ENCODE assay signal across 8 cellular contexts in genomic region chr10:73096452-73097304, GRCh38. TPM values are rescaled to one million over a fixed set of nuclear protein-coding genes. Genes with fewer than 3 reads are reported as not detected.
A peak's percentile ranks its signal among the peaks of the same experiment; 100 is the strongest.
DNase-seq lines count a peak whose midpoint lies in the region; ATAC-seq, FAIRE-seq and TF ChIP-seq lines count a peak whose summit lies in the region.

P4HA1 (minus strand) TSS chr10:73096866; CDS start chr10:73074883, 21,983 bp downstream.

- H4K20me1 ChIP-seq in HepG2 (ENCODE audit: insufficient read depth, low read length): peaks cover 29% of the 10 kb centered on the region

- POLR2A ChIA-PET in HepG2 (lab: Yijun Ruan, JAX): interaction anchor here (0.6 to 6.7 kb wide), 17 partner anchors 13 to 150 kb away, joined by 3 to 72 read pairs (median 4); partner anchors contain the start of genes DNAJC9, ECD, FAM149B1 and NUDT13

- peaks cover 30% of the 10 kb centered on the region for H3K4me1 ChIP-seq in HepG2 (ENCODE audit: insufficient read depth, low read length)

- ATAC-seq in GM19372 (IDR thresholded peaks at IDR 0.05; ENCODE audit: low read depth, unreplicated experiment): peak; percentile 85
- ATAC-seq in HG03558 (IDR thresholded peaks at IDR 0.05; ENCODE audit: extremely low read depth, unreplicated experiment): peak; percentile 64
- peak; percentile 93 for ATAC-seq in HepG2

- H3K79me2 ChIP-seq in HepG2 (ENCODE audit: insufficient read depth, low read length): peaks cover 48% of the 10 kb centered on the region

- peak within 1 kb of the TSS; percentile 94 for H3K9ac ChIP-seq in HepG2 (ENCODE audit: insufficient read depth, low read depth, low read length)

- intact Hi-C loops in HepG2 (cut with micrococcal nuclease; ENCODE audit: unreplicated experiment): loop anchor here (1.0 to 2.0 kb wide), 2 partner anchors 63 to 72 kb away; partner anchors contain the start of genes ECD and FAM149B1

- DNase-seq in CD1c-positive myeloid dendritic cell (ENCODE audit: extremely low spot score): peak; percentile 99
- DNase-seq in NCI-H748 (lab: John Stamatoyannopoulos, UW; ENCODE audit: unreplicated experiment): peak; percentile 97
- peak; percentile 96 for DNase-seq in activated CD4-positive, alpha-beta T cell treated with anti-CD3 and anti-CD28 coated beads, Interleukin-2, amount 50 U/mL, for 1 hour
- DNase-seq in dedifferentiated amniotic fluid mesenchymal stem cell (ENCODE audit: extremely low spot score): peak; percentile 96
- peak; percentile 93 for DNase-seq in HepG2 (ENCODE audit: low spot score)
- peak; percentile 98 for DNase-seq in stimulated activated CD4-positive, alpha-beta T cell treated with anti-CD3 and anti-CD28 coated beads, Interleukin-4, amount 100 ng/mL, for 1 hour

- in situ Hi-C loops in HepG2 (cut with HindIII; ENCODE audit: extremely low pct_ligation_motif_present, low pct_unique_long_range_greater_than_20kb): no loop called here

- no peaks in the 10 kb centered on the region; a peak in 1 of 5 replicates for H3K27me3 ChIP-seq in HepG2 (ENCODE audit: control insufficient read depth in 1 of 2, insufficient read depth in 2 of 2, low read length in 2 of 2)

- TF ChIP-seq RAD21 in HepG2 (CRISPR knock-in tag; IDR thresholded peaks at IDR 0.05): peak; percentile 93

- peak within 1 kb of the TSS; percentile 30 for H2AFZ ChIP-seq in HepG2 (ENCODE audit: low read length)

- TF ChIP-seq EP300 in HepG2 (IDR thresholded peaks at IDR 0.05; ENCODE audit: low read depth in 2 of 2, low read length in 2 of 2): peak in 1 of 2 experiments; percentile 17; a peak in 1 of 4 replicates
- TF ChIP-seq EP300 in HepG2 (CRISPR knock-in tag; IDR thresholded peaks at IDR 0.05; ENCODE audit: borderline replicate concordance): no peak; the same call in 1 of the 2 replicates

- WGBS in HepG2 (ENCODE audit: low lambda C conversion rate): 1% methylated on average over 29 of the region's 75 CpGs

- no peak for FAIRE-seq in HepG2 (lab: Jason Lieb, UNC)

- CTCF ChIA-PET in HepG2 (lab: Yijun Ruan, JAX; ENCODE audit: low intra/inter-chr PET ratio, low total read pairs): interaction anchor here (2.3 kb wide), 1 partner anchor 62 kb away, joined by 15 read pairs; no protein-coding TSS in a partner anchor

- no TSS peak for BruUV-seq in HepG2 (replicated peaks; lab: Mats Ljungman, UMichigan)

- peak within 1 kb of the TSS; percentile 84 for H3K27ac ChIP-seq in HepG2 (ENCODE audit: extremely low read length, insufficient read depth, low read length)

- no peaks in the 10 kb centered on the region for H3K36me3 ChIP-seq in HepG2 (replicated peaks in 1 of 2; ENCODE audit: control insufficient read depth in 1 of 2, insufficient read depth in 2 of 2, low read length in 2 of 2)

- H3K4me2 ChIP-seq in HepG2 (ENCODE audit: low read depth, low read length): peak within 1 kb of the TSS; percentile 78

- TF ChIP-seq CTCF in HepG2 (CRISPR knock-in tag; IDR thresholded peaks at IDR 0.05): peak; percentile 96

- peak; percentile 99 to 100 for TF ChIP-seq POLR2A in HepG2 (IDR thresholded peaks at IDR 0.05; ENCODE audit: insufficient read depth in 1 of 2, low read depth in 2 of 2, low read length in 2 of 2)

- peak within 1 kb of the TSS; percentile 97 to 100 (median 99) for H3K4me3 ChIP-seq in HepG2 (replicated peaks in 1 of 3; ENCODE audit: insufficient read depth in 1 of 3, low read depth in 2 of 3, low read length in 3 of 3)

- H3K9me3 ChIP-seq in HepG2 (ENCODE audit: low read length): no peaks in the 10 kb centered on the region

TF ChIP-seq in HepG2, 621 proteins besides CTCF, POLR2A, EP300 and RAD21 (continues in another document):
- TF ChIP-seq ZNF530 (CRISPR knock-in tag; IDR thresholded peaks at IDR 0.05; ENCODE audit: low read depth) (no peak), ZNF674 (CRISPR knock-in tag; IDR thresholded peaks at IDR 0.05; ENCODE audit: low read depth) (peak; percentile 84; the same call in 1 of the 2 replicates), ZNF138 (CRISPR knock-in tag; IDR thresholded peaks at IDR 0.05; ENCODE audit: low read depth) (no peak), BRF2 (CRISPR knock-in tag; IDR thresholded peaks at IDR 0.05) (no peak), ATF4 (CRISPR knock-in tag; IDR thresholded peaks at IDR 0.05) (peak in 1 of 2 experiments; percentile 55; a peak in 1 of 4 replicates), DDIT3 (CRISPR knock-in tag; IDR thresholded peaks at IDR 0.05) (no peak), E2F5 (CRISPR knock-in tag; conservative IDR thresholded peaks at IDR 0.05) (0 out of 2 replicates have a peak, but pooled peaks have one; percentile 64), KDM5A (IDR thresholded peaks at IDR 0.05; ENCODE audit: borderline replicate concordance, low read length) (no peak; the same call in 1 of the 2 replicates), KDM1A (CRISPR knock-in tag; IDR thresholded peaks at IDR 0.05) (peak; percentile 58; the same call in 1 of the 2 replicates), ZNF800 (CRISPR knock-in tag; IDR thresholded peaks at IDR 0.05) (peak; percentile 92; the same call in 1 of the 2 replicates)

RNA-seq across cellular contexts. Expression of gene P4HA1, which starts in this region (rescaled TPM):
- 39.0 and 63.1 TPM in 2 replicates for total RNA-seq in HepG2 (2016; rRNA removed; fragmentation: Illumina TruSeq; extraction: Trizol)
- 11.3 TPM in 2 replicates for total RNA-seq in HepG2 (2016; cell fraction: cytosol; rRNA removed; fragmentation: Illumina TruSeq; extraction: Trizol; ENCODE audit: low read depth)
- 39.0 and 64.4 TPM in 2 replicates for total RNA-seq in HepG2 (2016; cell fraction: insoluble cytoplasmic fraction; rRNA removed; fragmentation: Illumina TruSeq; extraction: Trizol)
- total RNA-seq in HepG2 (2016; cell fraction: membrane; rRNA removed; fragmentation: Illumina TruSeq; extraction: Trizol): 21.6 and 25.4 TPM in 2 replicates
- 64.0 and 71.0 TPM in 2 replicates for total RNA-seq in HepG2 (2016; cell fraction: nucleus; rRNA removed; fragmentation: Illumina TruSeq; extraction: Trizol)
- polyA plus RNA-seq in HepG2 (2011; rRNA removed): 137 and 196 TPM in 2 replicates
- polyA plus RNA-seq in HepG2 (2011; cell fraction: cytosol; rRNA removed): 76.6 and 126 TPM in 2 replicates
- polyA plus RNA-seq in HepG2 (2011; cell fraction: nucleus; rRNA removed): 43.9 and 52.6 TPM in 2 replicates
- polyA plus RNA-seq in HepG2 (2012): 219 and 241 TPM in 2 replicates
- 5.6 and 5.7 TPM in 2 replicates for polyA plus RNA-seq in HepG2 (2016; cell fraction: cytosol; fragmentation: Illumina TruSeq; extraction: Trizol; ENCODE audit: low read depth)
- 28.0 TPM in 2 replicates for polyA plus RNA-seq in HepG2 (2016; cell fraction: insoluble cytoplasmic fraction; fragmentation: Illumina TruSeq; extraction: Trizol; ENCODE audit: low read depth)
- polyA plus RNA-seq in HepG2 (2016; cell fraction: membrane; fragmentation: Illumina TruSeq; extraction: Trizol; ENCODE audit: low read depth): 11.2 and 11.8 TPM in 2 replicates
- 59.1 and 61.8 TPM in 2 replicates for polyA plus RNA-seq in HepG2 (2016; cell fraction: nucleus; fragmentation: Illumina TruSeq; extraction: Trizol; ENCODE audit: insufficient read depth, low read depth)
- 7.7 and 38.5 TPM in 2 replicates for polyA minus RNA-seq in HepG2 (2011; rRNA and poly(A)+ RNA removed; ENCODE audit: low replicate concordance)
- 92.9 and 99.9 TPM in 2 replicates for polyA minus RNA-seq in HepG2 (2011; cell fraction: cytosol; rRNA and poly(A)+ RNA removed)
- polyA minus RNA-seq in HepG2 (2011; cell fraction: nucleus; rRNA and poly(A)+ RNA removed): 169 and 183 TPM in 2 replicates

Comparison
In these comparisons a context has a peak if more than half of its experiments do, and no peak if none do; other contexts are left out.
1. Peak in every context shown above with its lines: DNase-seq, ATAC-seq, H3K4me3 ChIP-seq and H3K27ac ChIP-seq.